ENCODE assay signal across 11 cellular contexts in genomic region chr5:179606910-179607448, GRCh38. TPM values are rescaled to one million over a fixed set of nuclear protein-coding genes. Genes with fewer than 3 reads are reported as not detected.
DNase-seq lines count a peak whose midpoint lies in the region; FAIRE-seq and TF ChIP-seq lines count a peak whose summit lies in the region.
"Had no signal": no experiment of that assay in that cellular context is flagged by ENCODE, and none has a peak within 500 bp of the region (broad histone marks: within the 10 kb centered on the region; RNA-seq: fewer than 3 reads in every experiment).

No MANE protein-coding gene starts in this region.

- no peak for FAIRE-seq in GM12892 (lab: Jason Lieb, UNC)
- FAIRE-seq: H1 had no signal

- no peaks in the 10 kb centered on the region for H3K79me2 ChIP-seq in osteoblast (ENCODE audit: insufficient read depth, low read length)

- no peak overlapping the region for H3K4me2 ChIP-seq in osteoblast (ENCODE audit: insufficient read depth, low read length)

- H3K9me3 ChIP-seq in endocrine pancreas (ENCODE audit: control insufficient read depth, low read length) (no peaks in the 10 kb centered on the region), osteoblast (ENCODE audit: low read depth, low read length) (no peaks in the 10 kb centered on the region)

- peak overlapping the region; percentile 42 for H3K9ac ChIP-seq in endocrine pancreas (ENCODE audit: control insufficient read depth, insufficient read depth, low read length)

- POLR2A ChIA-PET in GM10248 (lab: Yijun Ruan, JAX) = interaction anchor here (0.8 to 1.5 kb wide), 2 partner anchors 16 to 17 kb away, joined by 4 to 9 read pairs; partner anchors contain the start of gene HNRNPH1

- no peak for TF ChIP-seq RAD21 in Ishikawa (IDR thresholded peaks at IDR 0.05; ENCODE audit: low read depth)

- DNase-seq in ELF-1 (ENCODE audit: low read depth, low spot score) (peak; percentile 73), osteoblast (ENCODE audit: insufficient read length, low spot score, missing footprints) (no peak), GM10248 (ENCODE audit: extremely low spot score) (no peak), AML-193 (lab: John Stamatoyannopoulos, UW) (no peak), GM12892 (ENCODE audit: insufficient read length) (no peak), middle frontal gyrus (ENCODE audit: extremely low spot score, low spot score) (no peak)
- DNase-seq: activated B cell treated with CpG ODN at 0.5 μM for 24 hours, DND-41 had no signal

- no peaks in the 10 kb centered on the region for H3K27me3 ChIP-seq in endocrine pancreas (ENCODE audit: control insufficient read depth, insufficient read depth, low read length)
- H3K27me3 ChIP-seq in osteoblast (ENCODE audit: insufficient read depth, low read length) = no peaks in the 10 kb centered on the region

- H3K4me3 ChIP-seq in endocrine pancreas (ENCODE audit: control insufficient read depth, insufficient read depth, low read length) = no peak overlapping the region
- no peak overlapping the region for H3K4me3 ChIP-seq in osteoblast (ENCODE audit: insufficient read depth, low read length)

- H3K27ac ChIP-seq in osteoblast (ENCODE audit: low read depth, low read length) = peak overlapping the region; percentile 9

- no peak for TF ChIP-seq CTCF in osteoblast (IDR thresholded peaks at IDR 0.05; ENCODE audit: extremely low read depth, low read depth, low read length)
- TF ChIP-seq CTCF in GM10248 (IDR thresholded peaks at IDR 0.05; ENCODE audit: control extremely low read depth, extremely low read depth, low read depth, missing control alignments) = no peak

- TF ChIP-seq POLR2A in GM12892 (IDR thresholded peaks at IDR 0.05; ENCODE audit: low read depth, low read length) = no peak; the same call in 1 of the 2 replicates

- H3K4me1 ChIP-seq in endocrine pancreas (ENCODE audit: control insufficient read depth, insufficient read depth, low read length) (no peaks in the 10 kb centered on the region), osteoblast (ENCODE audit: insufficient read depth, low read length) (no peaks in the 10 kb centered on the region)

- CTCF ChIA-PET in GM10248 (lab: Yijun Ruan, JAX) = interaction anchor here (1.9 kb wide), 1 partner anchor 14 kb away, joined by 6 read pairs; no protein-coding TSS in a partner anchor

- no peak for TF ChIP-seq EP300 in Ishikawa (IDR thresholded peaks at IDR 0.05; ENCODE audit: borderline replicate concordance)

- no peak overlapping the region for H2AFZ ChIP-seq in osteoblast (ENCODE audit: low read length)

- peaks cover 52% of the 10 kb centered on the region for H4K20me1 ChIP-seq in osteoblast (ENCODE audit: insufficient read depth, low read length)

- H3K36me3 ChIP-seq in endocrine pancreas (ENCODE audit: control insufficient read depth, insufficient read depth, low read length) = no peaks in the 10 kb centered on the region
- peaks cover 75% of the 10 kb centered on the region for H3K36me3 ChIP-seq in osteoblast (ENCODE audit: insufficient read depth, low read length)

TF ChIP-seq in Ishikawa, 13 proteins besides CTCF, POLR2A, EP300 and RAD21:
- TF ChIP-seq MAX (IDR thresholded peaks at IDR 0.05) (peak; percentile 31; the same call in 1 of the 2 replicates), ZBTB7A (IDR thresholded peaks at IDR 0.05; ENCODE audit: low read depth) (no peak), NFIC (IDR thresholded peaks at IDR 0.05) (no peak), CEBPB (IDR thresholded peaks at IDR 0.05) (no peak)

RNA-seq across cellular contexts. Expression of gene HNRNPH1, which starts 16.5 kb away (rescaled TPM):
- total RNA-seq in osteoblast = 354 and 368 TPM in 2 replicates
- polyA plus RNA-seq in GM12892 (2012; ENCODE audit: missing spikeins) = 574 TPM

RNA-seq across cellular contexts. Expression of gene RUFY1, which starts 56.6 kb away (rescaled TPM):
- total RNA-seq in osteoblast = 51.8 and 54.2 TPM in 2 replicates
- 20.5 TPM for polyA plus RNA-seq in GM12892 (2012; ENCODE audit: missing spikeins)
